ENCODE assay signal across 11 cellular contexts in the genomic region with DNA sequence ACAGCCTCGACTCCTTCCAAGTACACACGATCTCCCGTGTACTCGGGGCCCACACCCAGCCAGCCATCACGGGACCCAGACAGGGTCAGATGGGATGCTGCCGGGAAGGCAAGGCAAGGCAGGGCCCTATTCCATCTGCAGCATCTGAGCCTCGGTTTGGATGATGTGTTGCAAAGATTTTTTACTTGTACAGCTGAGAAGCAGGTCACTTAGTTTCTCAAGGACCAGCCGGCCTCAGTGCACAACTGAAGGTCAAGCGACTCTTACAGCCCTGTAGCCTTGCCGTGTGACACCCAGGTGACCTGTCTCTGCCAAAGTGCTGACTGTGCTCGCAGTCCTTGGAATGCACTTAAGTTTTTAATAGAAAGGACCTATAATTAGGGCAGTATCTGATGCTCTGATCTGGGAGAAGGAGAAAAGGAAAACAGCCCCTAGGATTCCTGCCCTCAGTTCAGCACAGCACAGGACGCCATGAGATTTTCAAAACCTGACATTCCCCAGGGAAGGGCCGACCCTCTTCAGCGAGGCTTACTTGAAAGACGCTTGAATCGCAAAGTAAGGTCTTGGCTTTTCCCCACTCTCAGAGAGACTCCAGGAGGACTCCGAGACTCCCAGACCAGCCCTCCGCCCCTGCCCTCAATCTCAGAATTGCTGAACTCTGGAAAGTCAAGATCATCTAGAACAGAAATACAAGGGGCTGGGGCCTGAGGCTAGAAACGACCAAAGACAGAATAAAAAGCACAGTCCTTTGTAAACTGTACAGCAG. TPM values are rescaled to one million over a fixed set of nuclear protein-coding genes. Genes with fewer than 3 reads are reported as not detected.
A peak's percentile ranks its signal among the peaks of the same experiment; 100 is the strongest.
DNase-seq lines count a peak whose midpoint lies in the region; ATAC-seq, FAIRE-seq and TF ChIP-seq lines count a peak whose summit lies in the region.
"Had no signal": no experiment of that assay in that cellular context is flagged by ENCODE, and none has a peak within 500 bp of the region (broad histone marks: within the 10 kb centered on the region; RNA-seq: fewer than 3 reads in every experiment).

No MANE protein-coding gene starts in this region.

- H3K27ac Mint-ChIP-seq in chondrocyte (ENCODE audit: unreplicated experiment) = peak overlapping the region; percentile 14

- intact Hi-C loops in Right ventricle myocardium superior (cut with DNase I) = no loop called here
- intact Hi-C loops in left cardiac atrium (cut with DNase I) = no loop called here

- peaks cover 36% of the 10 kb centered on the region for H3K4me1 ChIP-seq in mononuclear cell (ENCODE audit: insufficient read depth, low read length)

- no peaks in the 10 kb centered on the region for H3K36me3 Mint-ChIP-seq in chondrocyte (ENCODE audit: low read depth)

- peak overlapping the region; percentile 81 for H3K4me3 Mint-ChIP-seq in chondrocyte (ENCODE audit: unreplicated experiment)

- TF ChIP-seq CTCF in chondrocyte (IDR thresholded peaks at IDR 0.05) = no peak

- H3K27me3 Mint-ChIP-seq in chondrocyte (ENCODE audit: low read depth) = no peaks in the 10 kb centered on the region

- peak; percentile 59 for FAIRE-seq in urothelium cell line (lab: Jason Lieb, UNC)

- no peaks in the 10 kb centered on the region for H3K27me3 ChIP-seq in mononuclear cell (ENCODE audit: insufficient read depth, low read length)

- no peaks in the 10 kb centered on the region for H3K9me3 ChIP-seq in mononuclear cell (ENCODE audit: low read depth, low read length)

- peaks cover 13% of the 10 kb centered on the region for H3K4me1 Mint-ChIP-seq in chondrocyte (ENCODE audit: low read depth)

- peak overlapping the region; percentile 47 for H3K4me3 ChIP-seq in mononuclear cell (ENCODE audit: low read length)

- DNase-seq in Right ventricle myocardium superior = no peak
- no peak for DNase-seq in left cardiac atrium
- DNase-seq in chondrocyte (ENCODE audit: low spot score) = peak; percentile 72
- DNase-seq in urothelium cell line (ENCODE audit: low spot score) = no peak
- DNase-seq in NCI-H1694 (lab: John Stamatoyannopoulos, UW) = no peak
- no peak for DNase-seq in activated effector memory CD4-positive, alpha-beta T cell treated with anti-CD3 and anti-CD28 coated beads, Interleukin-2, amount 50 U/mL, for 16 hours
- no peak for DNase-seq in stimulated activated naive CD4-positive, alpha-beta T cell (lab: John Stamatoyannopoulos, UW)
- DNase-seq: activated CD4-positive, alpha-beta T cell treated with anti-CD3 and anti-CD28 coated beads, Interleukin-2, amount 50 U/mL, for 4 hours; nucleus accumbens had no signal

- H3K9me3 Mint-ChIP-seq in chondrocyte (ENCODE audit: low read depth) = peaks cover 4% of the 10 kb centered on the region

- peak; percentile 10 for ATAC-seq in Right ventricle myocardium superior (ENCODE audit: poor library complexity)
- ATAC-seq in left cardiac atrium = no peak

RNA-seq across cellular contexts. Expression of a gene that starts 1.3 kb away (rescaled TPM):
- 49.4 TPM for total RNA-seq in Right ventricle myocardium superior
- total RNA-seq in left cardiac atrium = 10 to 100 TPM; 18.8 to 40.6 TPM
- 1.9 to 8.2 TPM (median 6.9 TPM) in 3 replicates for total RNA-seq in chondrocyte
- 2.0 TPM for total RNA-seq in mononuclear cell

RNA-seq across cellular contexts. Expression of a gene that starts 58.1 kb away (rescaled TPM):
- total RNA-seq in Right ventricle myocardium superior (2.1 TPM), left cardiac atrium (1 to 10 TPM; 2.0 to 3.8 TPM), chondrocyte (0.27 to 0.73 TPM (median 0.41 TPM) in 3 replicates), mononuclear cell (0.73 TPM)
- total RNA-seq: Daoy had no signal
